Comparison of ENCODE assay signal across 8 cellular contexts in the genomic region with DNA sequence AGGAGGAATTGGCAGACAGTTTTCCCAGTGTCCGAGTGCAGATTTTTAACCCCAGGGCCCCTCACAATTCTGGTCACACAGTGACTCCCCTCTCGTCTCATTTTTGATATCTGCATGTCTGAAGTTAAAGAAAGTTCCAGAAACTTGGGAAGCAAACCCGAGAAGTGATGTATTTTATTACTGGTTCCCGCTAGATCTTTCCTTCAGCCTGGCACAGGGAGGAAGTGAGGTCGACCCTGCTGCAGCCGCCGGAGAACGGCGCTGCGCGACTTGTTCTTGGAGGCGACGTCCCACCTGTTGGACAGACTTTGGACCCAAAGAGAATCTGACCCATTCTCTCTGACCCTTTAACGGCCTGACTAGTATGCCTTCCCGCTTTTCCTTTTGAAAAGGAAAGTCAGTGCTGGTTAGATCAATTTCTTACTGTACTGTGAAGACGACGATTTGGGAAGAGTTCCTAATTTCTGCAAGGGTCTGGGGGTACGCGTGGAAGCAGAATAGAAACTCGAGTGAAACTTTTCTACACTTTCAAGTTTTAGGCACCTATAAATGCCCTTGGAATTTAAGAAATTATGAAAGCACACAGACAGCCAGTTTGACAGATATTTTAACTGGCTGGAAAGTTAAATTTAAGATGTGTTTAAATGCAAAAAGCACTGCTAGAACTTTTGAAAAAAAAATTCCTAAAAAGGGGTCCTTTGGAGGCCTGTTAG. TPM values are rescaled to one million over a fixed set of nuclear protein-coding genes. Genes with fewer than 3 reads are reported as not detected.
A peak's percentile ranks its signal among the peaks of the same experiment; 100 is the strongest.
DNase-seq lines count a peak whose midpoint lies in the region; ATAC-seq, FAIRE-seq and TF ChIP-seq lines count a peak whose summit lies in the region.

No MANE protein-coding gene starts in this region.

- peak overlapping the region; percentile 95 for H3K4me3 Mint-ChIP-seq in CD8-positive, alpha-beta T cell
- peak overlapping the region; percentile 97 for H3K4me3 Mint-ChIP-seq in MCF 10A (ENCODE audit: unreplicated experiment)
- H3K4me3 Mint-ChIP-seq in immature natural killer cell, result peak overlapping the region; percentile 94 to 97 (median 95)

- intact Hi-C loops in CD8-positive, alpha-beta T cell (cut with DNase I, micrococcal nuclease), result loop anchor here (5.0 to 10.0 kb wide), 4 partner anchors 207 to 1950 kb away; a partner anchor contains a TSS
- intact Hi-C loops in MCF 10A (cut with micrococcal nuclease), result no loop called here

- DNase-seq in CD8-positive, alpha-beta T cell, result peak in 1 of 7 experiments; percentile 28
- peak; percentile 35 for DNase-seq in H54 (ENCODE audit: insufficient read length, low spot score)
- DNase-seq in MCF 10A (ENCODE audit: unreplicated experiment), result peak; percentile 38
- DNase-seq in immature natural killer cell, result peak in 1 of 3 donors; percentile 32
- DNase-seq in smooth muscle cell (lab: John Stamatoyannopoulos, UW; ENCODE audit: unreplicated experiment), result no peak

- TF ChIP-seq CTCF in CD8-positive, alpha-beta T cell (IDR thresholded peaks at IDR 0.05), result no peak
- no peak for TF ChIP-seq CTCF in OCI-LY3 (IDR thresholded peaks at IDR 0.05; ENCODE audit: low read depth, low read length)
- no peak for TF ChIP-seq CTCF in MCF 10A (IDR thresholded peaks at IDR 0.05; ENCODE audit: unreplicated experiment)
- no peak for TF ChIP-seq CTCF in smooth muscle cell (IDR thresholded peaks at IDR 0.05; ENCODE audit: borderline replicate concordance, insufficient read depth, poor library complexity, severe bottlenecking)

- no peak for TF ChIP-seq POLR2A in H54 (IDR thresholded peaks at IDR 0.05; ENCODE audit: low read depth, low read length)

- H3K9ac ChIP-seq in OCI-LY3 (ENCODE audit: low read length) (peak overlapping the region; percentile 80), smooth muscle cell (ENCODE audit: low read depth) (peak overlapping the region; percentile 24)

- peaks cover 4% of the 10 kb centered on the region for H3F3A ChIP-seq in smooth muscle cell (ENCODE audit: low read depth)

- POLR2A ChIA-PET in CD8-positive, alpha-beta T cell (lab: Charles Lee), result interaction anchor here (1.7 kb wide), 1 partner anchor 42 kb away, joined by 8 read pairs; no protein-coding TSS in a partner anchor
- POLR2A ChIA-PET in MCF 10A (lab: Yijun Ruan, JAX), result interaction anchor here (0.9 to 3.0 kb wide), 5 partner anchors 8 to 344 kb away, joined by 3 to 23 read pairs (median 5); no protein-coding TSS in a partner anchor

- H3K4me1 Mint-ChIP-seq in CD8-positive, alpha-beta T cell (ENCODE audit: low read depth), result peaks cover 72% of the 10 kb centered on the region
- H3K4me1 Mint-ChIP-seq in MCF 10A (ENCODE audit: insufficient read depth, unreplicated experiment), result peaks cover 49% of the 10 kb centered on the region
- peaks cover 59 to 71% of the 10 kb centered on the region in 2 donors for H3K4me1 Mint-ChIP-seq in immature natural killer cell

- FAIRE-seq in H54 (lab: Jason Lieb, UNC), result no peak

- ATAC-seq in CD8-positive, alpha-beta T cell, result no peak
- ATAC-seq in HG03108 (IDR thresholded peaks at IDR 0.05; ENCODE audit: unreplicated experiment) (no peak), GM18868 (IDR thresholded peaks at IDR 0.05; ENCODE audit: unreplicated experiment) (no peak)

- peak overlapping the region; percentile 98 for H3K4me2 ChIP-seq in OCI-LY3 (ENCODE audit: low read length)
- H3K4me2 ChIP-seq in smooth muscle cell, result peak overlapping the region; percentile 95

- peak overlapping the region; percentile 92 for H3K27ac Mint-ChIP-seq in CD8-positive, alpha-beta T cell
- peak overlapping the region; percentile 97 for H3K27ac Mint-ChIP-seq in MCF 10A (ENCODE audit: low read depth, unreplicated experiment)
- peak overlapping the region; percentile 84 to 94 (median 90) for H3K27ac Mint-ChIP-seq in immature natural killer cell

- H3K79me2 ChIP-seq in OCI-LY3 (ENCODE audit: low read length) (peaks cover 72% of the 10 kb centered on the region), smooth muscle cell (ENCODE audit: low read depth) (peaks cover 58% of the 10 kb centered on the region)

- no peaks in the 10 kb centered on the region for H3K9me3 Mint-ChIP-seq in CD8-positive, alpha-beta T cell
- H3K9me3 Mint-ChIP-seq in MCF 10A (ENCODE audit: unreplicated experiment) (no peaks in the 10 kb centered on the region), immature natural killer cell (no peaks in the 10 kb centered on the region)

- peak overlapping the region; percentile 75 for H3K27ac ChIP-seq in CD8-positive, alpha-beta T cell (ENCODE audit: low read depth, low read length)
- H3K27ac ChIP-seq in OCI-LY3 (ENCODE audit: low read length) (no peak overlapping the region), smooth muscle cell (ENCODE audit: low read depth) (no peak overlapping the region)

- H4K20me1 ChIP-seq in OCI-LY3 (ENCODE audit: insufficient read depth, low read length) (peaks cover 11% of the 10 kb centered on the region; the same call in 1 of the 2 replicates), smooth muscle cell (ENCODE audit: low read depth) (peaks cover 51% of the 10 kb centered on the region)

- no peaks in the 10 kb centered on the region for H3K36me3 ChIP-seq in CD8-positive, alpha-beta T cell (ENCODE audit: insufficient read depth, low read length)
- H3K36me3 ChIP-seq in OCI-LY3 (replicated peaks; ENCODE audit: low read depth, low read length) (peaks cover 38% of the 10 kb centered on the region), smooth muscle cell (ENCODE audit: low read depth) (no peaks in the 10 kb centered on the region)

- 7% methylated on average over 20 of the region's 20 CpGs for WGBS in smooth muscle cell (ENCODE audit: low lambda C conversion rate)

- H3K27me3 ChIP-seq in CD8-positive, alpha-beta T cell (ENCODE audit: insufficient read depth, low read length), result no peaks in the 10 kb centered on the region
- H3K27me3 ChIP-seq in OCI-LY3 (ENCODE audit: low read depth, low read length) (no peaks in the 10 kb centered on the region), smooth muscle cell (ENCODE audit: low read depth) (no peaks in the 10 kb centered on the region)

- peak overlapping the region; percentile 65 for H3K4me3 ChIP-seq in CD8-positive, alpha-beta T cell (ENCODE audit: low read depth, low read length)
- peak overlapping the region; percentile 85 for H3K4me3 ChIP-seq in OCI-LY3 (ENCODE audit: low read length)
- peak overlapping the region; percentile 70 for H3K4me3 ChIP-seq in smooth muscle cell

- no peaks in the 10 kb centered on the region for H3K27me3 Mint-ChIP-seq in CD8-positive, alpha-beta T cell (ENCODE audit: low read depth)
- H3K27me3 Mint-ChIP-seq in MCF 10A (ENCODE audit: insufficient read depth, unreplicated experiment) (no peaks in the 10 kb centered on the region), immature natural killer cell (ENCODE audit: low read depth in 3 of 3) (peaks cover 15 to 30% (median 15%) of the 10 kb centered on the region in 3 donors)

- BruUV-seq in MCF 10A (replicated peaks; lab: Mats Ljungman, UMichigan), result TSS peak; percentile 43

- CTCF ChIA-PET in CD8-positive, alpha-beta T cell (lab: Charles Lee), result interaction anchor here (1.0 to 1.1 kb wide), 2 partner anchors 10 to 36 kb away, joined by 3 read pairs; no protein-coding TSS in a partner anchor
- CTCF ChIA-PET in MCF 10A (lab: Yijun Ruan, JAX), result no interaction called here

- peaks cover 15% of the 10 kb centered on the region for H3K36me3 Mint-ChIP-seq in CD8-positive, alpha-beta T cell
- H3K36me3 Mint-ChIP-seq in MCF 10A (ENCODE audit: insufficient read depth, unreplicated experiment) (peaks cover 18% of the 10 kb centered on the region), immature natural killer cell (no peaks in the 10 kb centered on the region)

- H2AFZ ChIP-seq in OCI-LY3 (ENCODE audit: low read depth, low read length) (no peak overlapping the region), smooth muscle cell (ENCODE audit: low read depth) (peak overlapping the region; percentile 17)

- H3K9me3 ChIP-seq in CD8-positive, alpha-beta T cell (ENCODE audit: low read length), result no peaks in the 10 kb centered on the region
- H3K9me3 ChIP-seq in OCI-LY3 (ENCODE audit: insufficient read depth, low read length) (peaks cover 7% of the 10 kb centered on the region; the same call in 1 of the 2 replicates), smooth muscle cell (replicated peaks; ENCODE audit: low read depth) (no peaks in the 10 kb centered on the region)

- H3K4me1 ChIP-seq in CD8-positive, alpha-beta T cell (ENCODE audit: insufficient read depth, low read length), result peaks cover 56% of the 10 kb centered on the region
- H3K4me1 ChIP-seq in OCI-LY3 (ENCODE audit: low read length), result peaks cover 21% of the 10 kb centered on the region
- H3K4me1 ChIP-seq in smooth muscle cell (ENCODE audit: low read depth), result peaks cover 15% of the 10 kb centered on the region

RNA-seq across cellular contexts. Expression of a gene that starts 0.7 kb away (rescaled TPM):
- 100 to 1,000 TPM; 135 to 140 TPM for total RNA-seq in CD8-positive, alpha-beta T cell
- total RNA-seq in MCF 10A (2022) (27.0 and 34.6 TPM in 2 replicates), smooth muscle cell (21.2 and 30.3 TPM in 2 replicates)
- polyA plus RNA-seq in immature natural killer cell (10 to 100 TPM; 15.4 to 23.8 (median 20.4) TPM), smooth muscle cell (15.8 and 17.6 TPM in 2 replicates)
